30 cellular contexts compared by ENCODE assay signal in genomic region chr11:17693531-17693930, GRCh38. TPM values are rescaled to one million over a fixed set of nuclear protein-coding genes. Genes with fewer than 3 reads are reported as not detected.
"Had no signal": no experiment of that assay in that cellular context is flagged by ENCODE, and none has a peak within 500 bp of the region (broad histone marks: within the 10 kb centered on the region; RNA-seq: fewer than 3 reads in every experiment).

No MANE protein-coding gene starts in this region.

- H3K9me3 ChIP-seq: colonic mucosa, esophagus squamous epithelium, heart right ventricle, left lung, lower lobe of right lung, mucosa of descending colon had no signal

- H3K36me3 ChIP-seq: colonic mucosa, esophagus squamous epithelium, heart right ventricle, left lung, lower lobe of right lung had no signal

- H3K4me3 ChIP-seq: colonic mucosa, dorsolateral prefrontal cortex, esophagus squamous epithelium, heart right ventricle, left lung, lower lobe of right lung, mucosa of descending colon had no signal

- H3K4me1 Mint-ChIP-seq: mesothelial cell of epicardium had no signal

- H3K4me3 Mint-ChIP-seq: mesothelial cell of epicardium had no signal

- H3K36me3 Mint-ChIP-seq: mesothelial cell of epicardium had no signal

- H3K27ac Mint-ChIP-seq: mesothelial cell of epicardium had no signal

- H3K27ac ChIP-seq: colonic mucosa, dorsolateral prefrontal cortex, epithelial cell of prostate, esophagus squamous epithelium, heart right ventricle, left lung, lower lobe of right lung had no signal

- H3K9me3 Mint-ChIP-seq: mesothelial cell of epicardium had no signal

- ATAC-seq: esophagus mucosa, left cardiac atrium, left lung, left ventricle myocardium superior, lower lobe of right lung, mucosa of descending colon had no signal

- H3K4me1 ChIP-seq: colonic mucosa, heart right ventricle, left lung, lower lobe of right lung had no signal

- DNase-seq: cerebellar nuclear complex; colonic mucosa; dermis blood vessel endothelial cell; dorsolateral prefrontal cortex; effector CD4-positive, alpha-beta T cell; effector memory CD4-positive, alpha-beta T cell; erythroblast; esophagus squamous epithelium; foreskin fibroblast; glutamatergic neuron; head of caudate nucleus; heart right ventricle; hippocampal formation; left cardiac atrium; left lung; left ventricle myocardium superior; lower lobe of right lung; mesenchymal stem cell; mucosa of descending colon had no signal

RNA-seq across cellular contexts. Expression of gene MYOD1, which starts 25.8 kb away (rescaled TPM):
- total RNA-seq: chondrocyte, colonic mucosa, dermis blood vessel endothelial cell, esophagus mucosa, esophagus squamous epithelium, frontal cortex, glomerular endothelial cell, kidney epithelial cell, left cardiac atrium, left lung, left ventricle myocardium superior, lower leg skin, lower lobe of right lung, lung microvascular endothelial cell, mesenteric fat pad, mesothelial cell of epicardium, mucosa of descending colon had no signal
- polyA plus RNA-seq: heart right ventricle, keratinocyte had no signal

RNA-seq across cellular contexts. Expression of gene KCNC1, which starts 41.0 kb away (rescaled TPM):
- total RNA-seq: dermis blood vessel endothelial cell, esophagus mucosa, esophagus squamous epithelium, glomerular endothelial cell, kidney epithelial cell, left cardiac atrium, left lung, left ventricle myocardium superior, lower lobe of right lung, lung microvascular endothelial cell, mesenteric fat pad had no signal
- polyA plus RNA-seq: heart right ventricle, keratinocyte had no signal
